13 cellular contexts compared by ENCODE assay signal in genomic region chr12:57479043-57479375, GRCh38. TPM values are rescaled to one million over a fixed set of nuclear protein-coding genes. Genes with fewer than 3 reads are reported as not detected.
DNase-seq lines count a peak whose midpoint lies in the region; ATAC-seq and TF ChIP-seq lines count a peak whose summit lies in the region.
"Had no signal": no experiment of that assay in that cellular context is flagged by ENCODE, and none has a peak within 500 bp of the region (broad histone marks: within the 10 kb centered on the region; RNA-seq: fewer than 3 reads in every experiment).

No MANE protein-coding gene starts in this region.

- H3F3A ChIP-seq in SU-DHL-6 (ENCODE audit: insufficient read depth) = peaks cover 12% of the 10 kb centered on the region; the same call in 1 of the 2 replicates

- H3K36me3 Mint-ChIP-seq in endothelial cell (ENCODE audit: low read depth, unreplicated experiment) (peaks cover 25% of the 10 kb centered on the region), mesothelial cell of epicardium (no peaks in the 10 kb centered on the region)
- H3K36me3 Mint-ChIP-seq in stimulated activated effector memory CD8-positive, alpha-beta T cell treated with anti-CD3 and anti-CD28 coated beads, Interleukin-12 subunit alpha, Interleukin-12 subunit beta, amount 100 ng/mL, for 72 hours = peaks cover 61% of the 10 kb centered on the region

- DNase-seq in GM12864 (ENCODE audit: low read depth) = no peak
- DNase-seq in endothelial cell (ENCODE audit: low spot score) = no peak
- DNase-seq in stimulated activated effector memory CD8-positive, alpha-beta T cell treated with anti-CD3 and anti-CD28 coated beads, Interleukin-12 subunit alpha, Interleukin-12 subunit beta, amount 100 ng/mL, for 72 hours (ENCODE audit: low spot score in 2 of 2) = no peak
- DNase-seq in mesothelial cell of epicardium (ENCODE audit: low spot score in 2 of 2, unreplicated experiment in 2 of 2) = no peak
- DNase-seq in SK-N-DZ (ENCODE audit: low spot score) = no peak
- DNase-seq: H7, left colon, NCI-H446 treated with DMSO at 0.1 percent for 48 hours, retina, SIG-M5 had no signal

- ATAC-seq in stimulated activated effector memory CD8-positive, alpha-beta T cell treated with anti-CD3 and anti-CD28 coated beads, Interleukin-12 subunit alpha, Interleukin-12 subunit beta, amount 100 ng/mL, for 72 hours = peak; percentile 0
- ATAC-seq in HG03460 (IDR thresholded peaks at IDR 0.05; ENCODE audit: unreplicated experiment) = no peak
- ATAC-seq: left colon had no signal

- no peaks in the 10 kb centered on the region for H3K79me2 ChIP-seq in SU-DHL-6 (ENCODE audit: insufficient read depth, low read length)

- H3K27ac Mint-ChIP-seq in endothelial cell (ENCODE audit: unreplicated experiment) (peak overlapping the region; percentile 86), mesothelial cell of epicardium (no peak overlapping the region)
- peak overlapping the region; percentile 99 for H3K27ac Mint-ChIP-seq in stimulated activated effector memory CD8-positive, alpha-beta T cell treated with anti-CD3 and anti-CD28 coated beads, Interleukin-12 subunit alpha, Interleukin-12 subunit beta, amount 100 ng/mL, for 72 hours

- TF ChIP-seq CTCF in GM12864 (IDR thresholded peaks at IDR 0.05; ENCODE audit: low read depth, low read length, missing control alignments) = no peak
- TF ChIP-seq CTCF in SU-DHL-6 (IDR thresholded peaks at IDR 0.05; ENCODE audit: insufficient read depth, low read length, poor library complexity, severe bottlenecking) = no peak
- no peak for TF ChIP-seq CTCF in endothelial cell (IDR thresholded peaks at IDR 0.05; ENCODE audit: unreplicated experiment)
- TF ChIP-seq CTCF in mesothelial cell of epicardium (IDR thresholded peaks at IDR 0.05; ENCODE audit: unreplicated experiment) = no peak

- H3K9me2 ChIP-seq in SU-DHL-6 (replicated peaks; ENCODE audit: insufficient read depth, low read length) = no peaks in the 10 kb centered on the region

- peaks cover 27% of the 10 kb centered on the region for H3K27me3 Mint-ChIP-seq in endothelial cell (ENCODE audit: unreplicated experiment)
- H3K27me3 Mint-ChIP-seq in mesothelial cell of epicardium (ENCODE audit: low read depth) = peaks cover 73% of the 10 kb centered on the region

- peak overlapping the region; percentile 54 for H3K4me2 ChIP-seq in SU-DHL-6 (ENCODE audit: low read depth, low read length, poor library complexity, severe bottlenecking)

- H3K9ac ChIP-seq in SU-DHL-6 (ENCODE audit: low read length) = peak overlapping the region; percentile 43

- H3K9me3 ChIP-seq in SU-DHL-6 (ENCODE audit: insufficient read depth, low read length) = no peaks in the 10 kb centered on the region

- peak overlapping the region; percentile 71 for H3K27ac ChIP-seq in SU-DHL-6 (ENCODE audit: low read depth, low read length)
- H3K27ac ChIP-seq: cardiac muscle cell had no signal

- H3K4me3 ChIP-seq in GM12864 (ENCODE audit: low read depth, low read length) (peak overlapping the region; percentile 72), SU-DHL-6 (ENCODE audit: insufficient read depth, low read length, poor library complexity, severe bottlenecking) (no peak overlapping the region)
- H3K4me3 ChIP-seq: cardiac muscle cell had no signal

- no peak overlapping the region for H3K4me3 Mint-ChIP-seq in endothelial cell (ENCODE audit: unreplicated experiment)
- peak overlapping the region; percentile 86 for H3K4me3 Mint-ChIP-seq in stimulated activated effector memory CD8-positive, alpha-beta T cell treated with anti-CD3 and anti-CD28 coated beads, Interleukin-12 subunit alpha, Interleukin-12 subunit beta, amount 100 ng/mL, for 72 hours
- no peak overlapping the region for H3K4me3 Mint-ChIP-seq in mesothelial cell of epicardium

- peak overlapping the region; percentile 83 for H2AFZ ChIP-seq in SU-DHL-6 (ENCODE audit: low read depth, low read length, severe bottlenecking)

- H3K27me3 ChIP-seq in SU-DHL-6 (ENCODE audit: low read length) = no peaks in the 10 kb centered on the region

- H4K20me1 ChIP-seq in SU-DHL-6 (ENCODE audit: low read depth, low read length) = no peaks in the 10 kb centered on the region

- H3K9me3 Mint-ChIP-seq in endothelial cell (ENCODE audit: unreplicated experiment) = no peaks in the 10 kb centered on the region
- H3K9me3 Mint-ChIP-seq in stimulated activated effector memory CD8-positive, alpha-beta T cell treated with anti-CD3 and anti-CD28 coated beads, Interleukin-12 subunit alpha, Interleukin-12 subunit beta, amount 100 ng/mL, for 72 hours = no peaks in the 10 kb centered on the region
- no peaks in the 10 kb centered on the region for H3K9me3 Mint-ChIP-seq in mesothelial cell of epicardium

- H3K4me1 Mint-ChIP-seq in endothelial cell (ENCODE audit: unreplicated experiment) (peaks cover 61% of the 10 kb centered on the region), mesothelial cell of epicardium (peaks cover 30% of the 10 kb centered on the region)
- peaks cover 71% of the 10 kb centered on the region for H3K4me1 Mint-ChIP-seq in stimulated activated effector memory CD8-positive, alpha-beta T cell treated with anti-CD3 and anti-CD28 coated beads, Interleukin-12 subunit alpha, Interleukin-12 subunit beta, amount 100 ng/mL, for 72 hours

- no peaks in the 10 kb centered on the region for H3K36me3 ChIP-seq in SU-DHL-6 (ENCODE audit: low read length)
- H3K36me3 ChIP-seq: cardiac muscle cell had no signal

RNA-seq across cellular contexts. Expression of gene ARHGAP9, which starts 0.7 kb away (rescaled TPM):
- total RNA-seq in endothelial cell (ENCODE audit: unreplicated experiment) (65.4 TPM), mesothelial cell of epicardium (0.90 to 1.1 TPM in 2 of 3 replicates, not detected in the other)
- 7.6 and 8.1 TPM in 2 replicates for polyA plus RNA-seq in SK-N-DZ (2014; cell fraction: cytosol; rRNA removed)
- 6.2 and 8.1 TPM in 2 replicates for polyA plus RNA-seq in SK-N-DZ (2014; cell fraction: nucleus; rRNA removed)
- polyA plus RNA-seq: cardiac muscle cell had no signal

RNA-seq across cellular contexts. Expression of gene MARS1, which starts 8.9 kb away (rescaled TPM):
- total RNA-seq in endothelial cell (ENCODE audit: unreplicated experiment) (183 TPM), mesothelial cell of epicardium (163 to 192 TPM (median 177 TPM) in 3 replicates)
- 161 and 172 TPM in 2 replicates for polyA plus RNA-seq in SK-N-DZ (2014; cell fraction: cytosol; rRNA removed)
- polyA plus RNA-seq in SK-N-DZ (2014; cell fraction: nucleus; rRNA removed) = 617 and 1,802 TPM in 2 replicates

RNA-seq across cellular contexts. Expression of gene GLI1, which starts 19.4 kb away (rescaled TPM):
- total RNA-seq in endothelial cell (ENCODE audit: unreplicated experiment) (0.77 TPM), mesothelial cell of epicardium (6.0 to 10.1 TPM (median 8.4 TPM) in 3 replicates)
- polyA plus RNA-seq in SK-N-DZ (2014; cell fraction: cytosol; rRNA removed) = 0.43 and 0.83 TPM in 2 replicates
- 0.33 and 0.54 TPM in 2 replicates for polyA plus RNA-seq in SK-N-DZ (2014; cell fraction: nucleus; rRNA removed)

RNA-seq across cellular contexts. Expression of gene INHBE, which starts 23.9 kb away (rescaled TPM):
- total RNA-seq in endothelial cell (ENCODE audit: unreplicated experiment) (not detected), mesothelial cell of epicardium (0.09 TPM in 1 of 3 replicates, not detected in the others)
- 3.5 and 4.1 TPM in 2 replicates for polyA plus RNA-seq in SK-N-DZ (2014; cell fraction: cytosol; rRNA removed)
- polyA plus RNA-seq in SK-N-DZ (2014; cell fraction: nucleus; rRNA removed) = 1.4 and 1.8 TPM in 2 replicates
- total RNA-seq: left colon had no signal

RNA-seq across cellular contexts. Expression of gene DDIT3, which starts 41.3 kb away (rescaled TPM):
- total RNA-seq in endothelial cell (ENCODE audit: unreplicated experiment) (4.2 TPM), mesothelial cell of epicardium (15.6 to 18.6 TPM (median 17.2 TPM) in 3 replicates)
- 36.1 and 40.5 TPM in 2 replicates for polyA plus RNA-seq in SK-N-DZ (2014; cell fraction: cytosol; rRNA removed)
- polyA plus RNA-seq in SK-N-DZ (2014; cell fraction: nucleus; rRNA removed) = 59.9 and 77.2 TPM in 2 replicates

Comparison
In these comparisons a context has a peak if more than half of its experiments do, and no peak if none do; other contexts are left out.
1. RNA of gene ARHGAP9, which starts 0.7 kb away (total RNA-seq): 65.4 TPM in endothelial cell (single experiment); 0.90 to 1.1 TPM in mesothelial cell of epicardium; every median in the first group is over 10 times any median in the second.